In genomic region chrX:76427560-76428242, GRCh38 we compare ENCODE assay signal across 8 cellular contexts. TPM values are rescaled to one million over a fixed set of nuclear protein-coding genes. Genes with fewer than 3 reads are reported as not detected.
A peak's percentile ranks its signal among the peaks of the same experiment; 100 is the strongest.
DNase-seq lines count a peak whose midpoint lies in the region; ATAC-seq and TF ChIP-seq lines count a peak whose summit lies in the region.

MAGEE1 (plus strand) TSS chrX:76427710; CDS start chrX:76427931, 221 bp downstream.

- no peaks in the 10 kb centered on the region for H3K27me3 Mint-ChIP-seq in chondrocyte (ENCODE audit: low read depth)

- H3K4me1 Mint-ChIP-seq in chondrocyte (ENCODE audit: low read depth): peaks cover 10% of the 10 kb centered on the region

- in situ Hi-C loops in GM13976 (cut with MboI; ENCODE audit: low sequenced_read_pairs, unreplicated experiment): no loop called here

- H3K9me3 Mint-ChIP-seq in chondrocyte (ENCODE audit: low read depth): peaks cover 8% of the 10 kb centered on the region

- no peaks in the 10 kb centered on the region for H3K36me3 Mint-ChIP-seq in chondrocyte (ENCODE audit: low read depth)

- TF ChIP-seq CTCF in GM13976 (IDR thresholded peaks at IDR 0.05; ENCODE audit: borderline replicate concordance, control extremely low read depth, extremely low read depth, insufficient read depth, missing control alignments) (no peak), chondrocyte (IDR thresholded peaks at IDR 0.05) (no peak)

- H3K27ac Mint-ChIP-seq in chondrocyte (ENCODE audit: unreplicated experiment): peak within 1 kb of the TSS; percentile 36

- peak within 1 kb of the TSS; percentile 86 for H3K4me3 Mint-ChIP-seq in chondrocyte (ENCODE audit: unreplicated experiment)

- DNase-seq in GM13976 (ENCODE audit: low spot score): peak; percentile 75
- peak; percentile 27 for DNase-seq in NCI-H146 treated with DMSO at 0.1 percent for 48 hours (lab: John Stamatoyannopoulos, UW; ENCODE audit: unreplicated experiment)
- DNase-seq in activated CD4-positive, alpha-beta T cell treated with anti-CD3 and anti-CD28 coated beads for 24 hours (ENCODE audit: low read depth in 2 of 2): peak; percentile 56 to 59
- DNase-seq in chondrocyte (ENCODE audit: low spot score): peak; percentile 94
- peak; percentile 75 for DNase-seq in kidney tubule cell (ENCODE audit: low spot score)
- peak; percentile 42 to 73 (median 58) for DNase-seq in stimulated activated CD4-positive, alpha-beta T cell treated with anti-CD3 and anti-CD28 coated beads, Interleukin-1b, Interleukin-23, amount 100 ng/mL, for 24 hours (ENCODE audit: low read depth in 4 of 4, low spot score in 1 of 4)
- DNase-seq in GF-D8 (lab: John Stamatoyannopoulos, UW): no peak

- peak; percentile 89 for ATAC-seq in HG02840 (IDR thresholded peaks at IDR 0.05; ENCODE audit: low FRiP score, unreplicated experiment)

RNA-seq across cellular contexts. Expression of gene MAGEE1, which starts in this region (rescaled TPM):
- 4.3 to 5.3 TPM (median 4.4 TPM) in 3 replicates for total RNA-seq in chondrocyte
